In the genomic region with DNA sequence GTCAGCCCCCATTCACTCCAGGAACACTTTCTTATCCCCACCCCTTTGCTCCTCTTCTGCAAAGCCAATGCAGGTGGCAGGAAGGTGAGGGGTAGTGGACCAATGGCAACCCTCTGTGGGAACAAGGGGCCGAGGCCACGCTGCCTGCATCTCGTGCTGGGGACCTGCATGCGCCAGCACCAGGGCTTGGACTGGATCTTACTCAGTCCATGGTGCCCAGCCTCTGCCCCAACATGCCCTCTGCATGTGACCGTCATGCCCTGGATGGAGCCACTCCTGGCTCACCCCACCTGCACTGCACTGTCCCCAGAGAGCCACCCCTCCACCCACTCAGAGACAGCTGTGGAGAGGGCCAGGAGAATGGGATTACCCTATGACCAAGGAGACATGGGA, we compare ENCODE assay signal across 19 cellular contexts. TPM values are rescaled to one million over a fixed set of nuclear protein-coding genes. Genes with fewer than 3 reads are reported as not detected.
DNase-seq lines count a peak whose midpoint lies in the region; ATAC-seq and FAIRE-seq lines count a peak whose summit lies in the region.
"Had no signal": no experiment of that assay in that cellular context is flagged by ENCODE, and none has a peak within 500 bp of the region (broad histone marks: within the 10 kb centered on the region; RNA-seq: fewer than 3 reads in every experiment).

No MANE protein-coding gene starts in this region.

- peak overlapping the region; percentile 57 for H4K8ac ChIP-seq in mesenchymal stem cell (ENCODE audit: low read length)

- H3K79me1 ChIP-seq in mesenchymal stem cell (replicated peaks; ENCODE audit: low read length, poor library complexity, severe bottlenecking): no peaks in the 10 kb centered on the region

- FAIRE-seq in urothelium cell line (lab: Jason Lieb, UNC): peak; percentile 46

- 92% methylated on average over 5 of the region's 5 CpGs for WGBS in mesenchymal stem cell

- no peak overlapping the region for H2BK12ac ChIP-seq in mesenchymal stem cell (ENCODE audit: low read length in 2 of 2)

- H3K14ac ChIP-seq in mesenchymal stem cell (ENCODE audit: low read length in 2 of 2): no peak overlapping the region

- H3K9me2 ChIP-seq in Karpas-422 (replicated peaks; ENCODE audit: insufficient read depth, low read length): no peaks in the 10 kb centered on the region

- peaks cover 68% of the 10 kb centered on the region for H3K4me1 ChIP-seq in Karpas-422 (ENCODE audit: low read length)
- peaks cover 15% of the 10 kb centered on the region for H3K4me1 ChIP-seq in mesenchymal stem cell (ENCODE audit: control insufficient read depth, insufficient read depth, low read depth, low read length)

- H3K36me3 ChIP-seq in Karpas-422 (ENCODE audit: insufficient read depth, low read length) (no peaks in the 10 kb centered on the region), mesenchymal stem cell (ENCODE audit: control insufficient read depth in 1 of 2, insufficient read depth in 2 of 2, low read depth in 1 of 2, low read length in 2 of 2) (peaks cover 0 to 6% of the 10 kb centered on the region in 2 experiments)

- no peak overlapping the region for H4K91ac ChIP-seq in mesenchymal stem cell (ENCODE audit: low read length)

- H3K27ac ChIP-seq in Karpas-422 (ENCODE audit: low read length): peak overlapping the region; percentile 99
- no peak overlapping the region for H3K27ac ChIP-seq in mesenchymal stem cell (ENCODE audit: low read length, poor library complexity, severe bottlenecking)
- H3K27ac ChIP-seq: RWPE1 had no signal

- peak; percentile 62 for DNase-seq in Right ventricle myocardium inferior (ENCODE audit: missing footprints)
- no peak for DNase-seq in left cardiac atrium
- DNase-seq in Karpas-422: no peak
- no peak for DNase-seq in mesenchymal stem cell
- DNase-seq in urothelium cell line (ENCODE audit: low spot score): no peak
- DNase-seq in mucosa of gallbladder (ENCODE audit: low spot score): no peak
- no peak for DNase-seq in SHP77 (lab: John Stamatoyannopoulos, UW)
- DNase-seq: C1 segment of cervical spinal cord; GDM1; NCI-H1092 treated with DMSO at 0.1 percent for 48 hours; NCI-H146; NCI-H2029; NCI-H345; NCI-H524; NCI-H774; NK-92 treated with Interleukin-12 subunit alpha and Interleukin-12 subunit beta, amount 100 ng/mL, for 24 hours had no signal

- no peak overlapping the region for H3K4ac ChIP-seq in mesenchymal stem cell (ENCODE audit: low read depth in 1 of 2, low read length in 2 of 2)

- no peak overlapping the region for H3K9ac ChIP-seq in Karpas-422 (ENCODE audit: low read length)
- H3K9ac ChIP-seq in mesenchymal stem cell (ENCODE audit: low read length): no peak overlapping the region

- H3K18ac ChIP-seq in mesenchymal stem cell (ENCODE audit: low read depth in 1 of 2, low read length in 2 of 2): no peak overlapping the region

- intact Hi-C loops in Right ventricle myocardium inferior (cut with DNase I) (no loop called here), left cardiac atrium (cut with DNase I) (loop anchor here in 1 of 2 donors (10.0 kb wide), 1 partner anchor 65 kb away; no protein-coding TSS in a partner anchor)

- no peak overlapping the region for H2BK120ac ChIP-seq in mesenchymal stem cell (ENCODE audit: low read depth, low read length)

- H3K4me2 ChIP-seq in Karpas-422 (ENCODE audit: low read depth, low read length, poor library complexity, severe bottlenecking) (peak overlapping the region; percentile 5), mesenchymal stem cell (ENCODE audit: low read length, poor library complexity, severe bottlenecking) (no peak overlapping the region)

- H2AFZ ChIP-seq in Karpas-422 (ENCODE audit: low read length): no peak overlapping the region
- H2AFZ ChIP-seq in mesenchymal stem cell (ENCODE audit: low read depth, low read length): no peak overlapping the region

- H3K4me3 ChIP-seq in Karpas-422 (ENCODE audit: low read length) (no peak overlapping the region), mesenchymal stem cell (ENCODE audit: insufficient read depth in 1 of 2, low read depth in 1 of 2, low read length in 2 of 2) (no peak overlapping the region)

- no peak overlapping the region for H2BK5ac ChIP-seq in mesenchymal stem cell (ENCODE audit: low read depth, low read length, poor library complexity, severe bottlenecking)

- no peaks in the 10 kb centered on the region for H3K79me2 ChIP-seq in Karpas-422 (ENCODE audit: low read length)

- ATAC-seq in Right ventricle myocardium inferior: no peak
- no peak for ATAC-seq in left cardiac atrium
- ATAC-seq: SK-N-SH treated with all-trans-retinoic acid at 6 μM for 48 hours had no signal

- peak overlapping the region; percentile 57 for H2AK5ac ChIP-seq in mesenchymal stem cell (ENCODE audit: low read length, severe bottlenecking)

- H4K20me1 ChIP-seq in Karpas-422 (ENCODE audit: insufficient read depth, low read depth, low read length): no peaks in the 10 kb centered on the region

- no peak overlapping the region for H2BK15ac ChIP-seq in mesenchymal stem cell (ENCODE audit: low read depth, poor library complexity, severe bottlenecking)

- H3K9me3 ChIP-seq in Karpas-422 (ENCODE audit: low read length): no peaks in the 10 kb centered on the region
- H3K9me3 ChIP-seq in mesenchymal stem cell (ENCODE audit: control insufficient read depth, low read length): peaks cover 12% of the 10 kb centered on the region

- H3K27me3 ChIP-seq in Karpas-422 (ENCODE audit: low read length) (no peaks in the 10 kb centered on the region), mesenchymal stem cell (ENCODE audit: control insufficient read depth in 1 of 2, insufficient read depth in 1 of 2, low read length in 2 of 2) (peaks cover 0 to 56% of the 10 kb centered on the region in 2 experiments)

- H3K23ac ChIP-seq in mesenchymal stem cell (ENCODE audit: low read length in 2 of 2): no peak overlapping the region

RNA-seq across cellular contexts. Expression of a gene that starts 22.2 kb away (rescaled TPM):
- total RNA-seq in Right ventricle myocardium inferior (40.6 TPM), left cardiac atrium (10 to 100 TPM; 22.9 to 26.5 TPM), mucosa of gallbladder (86.1 TPM)
- total RNA-seq in Karpas-422 (2014; rRNA removed; shearing (Covaris generic); ENCODE audit: low replicate concordance): not detected in 2 replicates
- polyA plus RNA-seq in mesenchymal stem cell (2013, experiment 1 of 2): 8.6 TPM
- 9.3 TPM for polyA plus RNA-seq in mesenchymal stem cell (2013, experiment 2 of 2)

RNA-seq across cellular contexts. Expression of a gene that starts 56.4 kb away (rescaled TPM):
- 2.8 TPM for total RNA-seq in Right ventricle myocardium inferior
- total RNA-seq in left cardiac atrium: 1 to 10 TPM; 1.3 to 1.4 TPM
- 2.3 and 3.2 TPM in 2 replicates for total RNA-seq in Karpas-422 (2014; rRNA removed; shearing (Covaris generic); ENCODE audit: low replicate concordance)
- polyA plus RNA-seq in mesenchymal stem cell (2013, experiment 1 of 2): 0.10 TPM
- 0.14 TPM for polyA plus RNA-seq in mesenchymal stem cell (2013, experiment 2 of 2)
- 3.5 TPM for total RNA-seq in mucosa of gallbladder
- total RNA-seq: H4 had no signal

Comparison
In these comparisons a context has a peak if more than half of its experiments do, and no peak if none do; other contexts are left out.
1. RNA of a gene that starts 22.2 kb away (total RNA-seq): 86.1 TPM in mucosa of gallbladder (single experiment), 40.6 TPM in Right ventricle myocardium inferior (single experiment) and 22.9 to 26.5 TPM in left cardiac atrium; not detected in Karpas-422; every median in the first group is over 10 times any median in the second.